ENCODE assay signal across 32 cellular contexts in genomic region chr15:43361313-43361903, GRCh38. TPM values are rescaled to one million over a fixed set of nuclear protein-coding genes. Genes with fewer than 3 reads are reported as not detected.
A peak's percentile ranks its signal among the peaks of the same experiment; 100 is the strongest.
DNase-seq lines count a peak whose midpoint lies in the region; ATAC-seq, FAIRE-seq and TF ChIP-seq lines count a peak whose summit lies in the region.
"Had no signal": no experiment of that assay in that cellular context is flagged by ENCODE, and none has a peak within 500 bp of the region (broad histone marks: within the 10 kb centered on the region; RNA-seq: fewer than 3 reads in every experiment).

No MANE protein-coding gene starts in this region.

- no peak for TF ChIP-seq EP300 in HepG2 (IDR thresholded peaks at IDR 0.05; ENCODE audit: low read depth in 2 of 2, low read length in 2 of 2)
- no peak for TF ChIP-seq EP300 in HepG2 (CRISPR knock-in tag; IDR thresholded peaks at IDR 0.05; ENCODE audit: borderline replicate concordance)

- intact Hi-C loops in HepG2 (cut with micrococcal nuclease; ENCODE audit: unreplicated experiment) (no loop called here), right lobe of liver (cut with DNase I) (no loop called here)

- in situ Hi-C loops in HepG2 (cut with HindIII; ENCODE audit: extremely low pct_ligation_motif_present, low pct_unique_long_range_greater_than_20kb): no loop called here

- no peaks in the 10 kb centered on the region for H3K9me3 ChIP-seq in HepG2 (ENCODE audit: low read length)
- peaks cover 0 to 20% (median 10%) of the 10 kb centered on the region in 4 donors for H3K9me3 ChIP-seq in right lobe of liver

- H3K4me2 ChIP-seq in HepG2 (ENCODE audit: low read depth, low read length): no peak overlapping the region
- H3K4me2 ChIP-seq: smooth muscle cell had no signal

- no peak for TF ChIP-seq CTCF in HepG2 (CRISPR knock-in tag; IDR thresholded peaks at IDR 0.05)
- no peak for TF ChIP-seq CTCF in right lobe of liver (IDR thresholded peaks at IDR 0.05)

- no peak for TF ChIP-seq RAD21 in HepG2 (CRISPR knock-in tag; IDR thresholded peaks at IDR 0.05)

- TF ChIP-seq POLR2A in HepG2 (IDR thresholded peaks at IDR 0.05; ENCODE audit: insufficient read depth in 1 of 2, low read depth in 2 of 2, low read length in 2 of 2): no peak
- TF ChIP-seq POLR2A in right lobe of liver (IDR thresholded peaks at IDR 0.05): no peak

- H3K9ac ChIP-seq in HepG2 (ENCODE audit: insufficient read depth, low read depth, low read length): no peak overlapping the region
- H3K9ac ChIP-seq: parathyroid adenoma had no signal

- no peaks in the 10 kb centered on the region for H3K79me2 ChIP-seq in HepG2 (ENCODE audit: insufficient read depth, low read length)
- H3K79me2 ChIP-seq: parathyroid adenoma had no signal

- H3K27me3 ChIP-seq in HepG2 (ENCODE audit: control insufficient read depth in 1 of 2, insufficient read depth in 2 of 2, low read length in 2 of 2) (no peaks in the 10 kb centered on the region), right lobe of liver (no peaks in the 10 kb centered on the region)
- H3K27me3 ChIP-seq: body of pancreas, Peyer's patch, suprapubic skin, upper lobe of left lung had no signal

- H4K20me1 ChIP-seq in HepG2 (ENCODE audit: insufficient read depth, low read length): peaks cover 3% of the 10 kb centered on the region; the same call in 1 of the 2 replicates

- DNase-seq in HepG2 (ENCODE audit: low spot score) (no peak), right lobe of liver (no peak), amniotic epithelial cell (ENCODE audit: low read depth) (peak; percentile 19), iris pigment epithelial cell (ENCODE audit: low read depth) (peak; percentile 2), NAMALWA (ENCODE audit: low spot score) (no peak), inferior parietal cortex (ENCODE audit: extremely low spot score) (no peak), HCEC 1CT (no peak), NCI-H2196 (lab: John Stamatoyannopoulos, UW; ENCODE audit: unreplicated experiment) (no peak)
- DNase-seq: activated CD4-positive, alpha-beta T cell treated with anti-CD3 and anti-CD28 coated beads, Interleukin-2, amount 50 U/mL, for 48 hours; activated CD4-positive, CD25-positive, alpha-beta regulatory T cell treated with anti-CD3 and anti-CD28 coated beads, Interleukin-2, amount 50 U/mL, for 72 hours; activated naive CD4-positive, alpha-beta T cell treated with Interleukin-2 at 50 U/mL for 16 hours; AML-193; body of pancreas; CD4-positive, alpha-beta memory T cell; hippocampal formation; KG1; NCI-H2029; NCI-H2227 treated with DMSO at 0.1 percent for 48 hours; NCI-H526; Peyer's patch; SHP77 treated with DMSO at 0.1 percent for 48 hours; stimulated activated naive CD4-positive, alpha-beta T cell; upper lobe of left lung had no signal

- CTCF ChIA-PET in HepG2 (lab: Yijun Ruan, JAX; ENCODE audit: low intra/inter-chr PET ratio, low total read pairs): no interaction called here

- H3K4me3 ChIP-seq in HepG2 (replicated peaks in 1 of 3; ENCODE audit: insufficient read depth in 1 of 3, low read depth in 2 of 3, low read length in 3 of 3) (no peak overlapping the region), right lobe of liver (no peak overlapping the region)
- H3K4me3 ChIP-seq: body of pancreas, Peyer's patch, smooth muscle cell, suprapubic skin, upper lobe of left lung had no signal

- peaks cover 14% of the 10 kb centered on the region for H3K4me1 ChIP-seq in HepG2 (ENCODE audit: insufficient read depth, low read length)
- no peaks in the 10 kb centered on the region for H3K4me1 ChIP-seq in right lobe of liver
- H3K4me1 ChIP-seq: body of pancreas, parathyroid adenoma, Peyer's patch, suprapubic skin, upper lobe of left lung had no signal

- POLR2A ChIA-PET in HepG2 (lab: Yijun Ruan, JAX): interaction anchor here (3.3 kb wide), 1 partner anchor 9 kb away, joined by 16 read pairs; the partner anchor contains the start of genes TUBGCP4 and ZSCAN29

- no peak overlapping the region for H2AFZ ChIP-seq in HepG2 (ENCODE audit: low read length)
- H2AFZ ChIP-seq: parathyroid adenoma had no signal

- BruUV-seq in HepG2 (replicated peaks; lab: Mats Ljungman, UMichigan): TSS peak; percentile 39

- H3K27ac ChIP-seq in HepG2 (ENCODE audit: extremely low read length, insufficient read depth, low read length) (no peak overlapping the region), right lobe of liver (no peak overlapping the region)
- H3K27ac ChIP-seq: body of pancreas, parathyroid adenoma, Peyer's patch, suprapubic skin, upper lobe of left lung had no signal

- peaks cover 11 to 56% of the 10 kb centered on the region in 2 experiments for H3K36me3 ChIP-seq in HepG2 (replicated peaks in 1 of 2; ENCODE audit: control insufficient read depth in 1 of 2, insufficient read depth in 2 of 2, low read length in 2 of 2)
- H3K36me3 ChIP-seq in right lobe of liver: peaks cover 0 to 45% (median 23%) of the 10 kb centered on the region in 4 donors

- ATAC-seq in HepG2 (no peak), right lobe of liver (no peak)
- ATAC-seq: body of pancreas, left lobe of liver had no signal

- WGBS in HepG2 (ENCODE audit: low lambda C conversion rate): 96% methylated on average over 7 of the region's 7 CpGs
- WGBS in right lobe of liver (ENCODE audit: insufficient coverage, low coverage, low lambda C conversion rate, missing lambda C conversion rate): 98% methylated on average over 7 of the region's 7 CpGs

- no peak for FAIRE-seq in HepG2 (lab: Jason Lieb, UNC)
- FAIRE-seq: endometrium had no signal

RNA-seq across cellular contexts. Expression of gene ZSCAN29, which starts 9.4 kb away (rescaled TPM):
- total RNA-seq in HepG2 (2016; rRNA removed; fragmentation: Illumina TruSeq; extraction: Trizol) (25.1 and 27.4 TPM in 2 replicates), right lobe of liver (10 to 100 TPM in 5 of 6 experiments, 1 to 10 TPM in 1; 9.9 to 15.4 (median 13.4) TPM)
- total RNA-seq in HepG2 (2016; cell fraction: cytosol; rRNA removed; fragmentation: Illumina TruSeq; extraction: Trizol; ENCODE audit: low read depth): 4.5 and 4.8 TPM in 2 replicates
- total RNA-seq in HepG2 (2016; cell fraction: insoluble cytoplasmic fraction; rRNA removed; fragmentation: Illumina TruSeq; extraction: Trizol): 22.2 and 27.8 TPM in 2 replicates
- total RNA-seq in HepG2 (2016; cell fraction: membrane; rRNA removed; fragmentation: Illumina TruSeq; extraction: Trizol): 14.1 and 14.5 TPM in 2 replicates
- total RNA-seq in HepG2 (2016; cell fraction: nucleus; rRNA removed; fragmentation: Illumina TruSeq; extraction: Trizol): 28.4 and 30.2 TPM in 2 replicates
- 8.3 and 10.6 TPM in 2 replicates for polyA plus RNA-seq in HepG2 (2011; rRNA removed)
- polyA plus RNA-seq in HepG2 (2011; cell fraction: cytosol; rRNA removed): 5.1 TPM in 2 replicates
- polyA plus RNA-seq in HepG2 (2011; cell fraction: nucleus; rRNA removed): 17.8 and 24.3 TPM in 2 replicates
- polyA plus RNA-seq in HepG2 (2012): 11.3 and 13.3 TPM in 2 replicates
- polyA plus RNA-seq in HepG2 (2016; cell fraction: cytosol; fragmentation: Illumina TruSeq; extraction: Trizol; ENCODE audit: low read depth): 0.95 and 1.2 TPM in 2 replicates
- 13.8 and 14.3 TPM in 2 replicates for polyA plus RNA-seq in HepG2 (2016; cell fraction: insoluble cytoplasmic fraction; fragmentation: Illumina TruSeq; extraction: Trizol; ENCODE audit: low read depth)
- polyA plus RNA-seq in HepG2 (2016; cell fraction: membrane; fragmentation: Illumina TruSeq; extraction: Trizol; ENCODE audit: low read depth): 3.3 and 4.1 TPM in 2 replicates
- 42.1 and 49.5 TPM in 2 replicates for polyA plus RNA-seq in HepG2 (2016; cell fraction: nucleus; fragmentation: Illumina TruSeq; extraction: Trizol; ENCODE audit: insufficient read depth, low read depth)
- 11.8 and 17.6 TPM in 2 replicates for polyA minus RNA-seq in HepG2 (2011; rRNA and poly(A)+ RNA removed; ENCODE audit: low replicate concordance)
- polyA minus RNA-seq in HepG2 (2011; cell fraction: cytosol; rRNA and poly(A)+ RNA removed): 8.3 and 10.3 TPM in 2 replicates
- polyA minus RNA-seq in HepG2 (2011; cell fraction: nucleus; rRNA and poly(A)+ RNA removed): 18.5 and 23.0 TPM in 2 replicates

RNA-seq across cellular contexts. Expression of gene TUBGCP4, which starts 9.5 kb away (rescaled TPM):
- total RNA-seq in HepG2 (2016; rRNA removed; fragmentation: Illumina TruSeq; extraction: Trizol) (20.5 and 23.7 TPM in 2 replicates), right lobe of liver (10 to 100 TPM in 2 of 6 experiments, 1 to 10 TPM in 4; 8.0 to 14.0 (median 9.5) TPM)
- total RNA-seq in HepG2 (2016; cell fraction: cytosol; rRNA removed; fragmentation: Illumina TruSeq; extraction: Trizol; ENCODE audit: low read depth): 13.7 and 14.5 TPM in 2 replicates
- 16.0 and 24.8 TPM in 2 replicates for total RNA-seq in HepG2 (2016; cell fraction: insoluble cytoplasmic fraction; rRNA removed; fragmentation: Illumina TruSeq; extraction: Trizol)
- 12.4 and 13.8 TPM in 2 replicates for total RNA-seq in HepG2 (2016; cell fraction: membrane; rRNA removed; fragmentation: Illumina TruSeq; extraction: Trizol)
- total RNA-seq in HepG2 (2016; cell fraction: nucleus; rRNA removed; fragmentation: Illumina TruSeq; extraction: Trizol): 23.9 and 26.9 TPM in 2 replicates
- polyA plus RNA-seq in HepG2 (2011; rRNA removed): 15.0 and 15.1 TPM in 2 replicates
- polyA plus RNA-seq in HepG2 (2011; cell fraction: cytosol; rRNA removed): 10.4 and 12.4 TPM in 2 replicates
- 13.4 TPM in 2 replicates for polyA plus RNA-seq in HepG2 (2011; cell fraction: nucleus; rRNA removed)
- polyA plus RNA-seq in HepG2 (2012): 14.3 and 16.0 TPM in 2 replicates
- 3.2 and 3.3 TPM in 2 replicates for polyA plus RNA-seq in HepG2 (2016; cell fraction: cytosol; fragmentation: Illumina TruSeq; extraction: Trizol; ENCODE audit: low read depth)
- polyA plus RNA-seq in HepG2 (2016; cell fraction: insoluble cytoplasmic fraction; fragmentation: Illumina TruSeq; extraction: Trizol; ENCODE audit: low read depth): 27.5 and 28.6 TPM in 2 replicates
- 6.6 and 7.5 TPM in 2 replicates for polyA plus RNA-seq in HepG2 (2016; cell fraction: membrane; fragmentation: Illumina TruSeq; extraction: Trizol; ENCODE audit: low read depth)
- polyA plus RNA-seq in HepG2 (2016; cell fraction: nucleus; fragmentation: Illumina TruSeq; extraction: Trizol; ENCODE audit: insufficient read depth, low read depth): 33.8 and 36.4 TPM in 2 replicates
- 29.1 and 72.0 TPM in 2 replicates for polyA minus RNA-seq in HepG2 (2011; rRNA and poly(A)+ RNA removed; ENCODE audit: low replicate concordance)
- polyA minus RNA-seq in HepG2 (2011; cell fraction: cytosol; rRNA and poly(A)+ RNA removed): 21.7 and 23.5 TPM in 2 replicates
- polyA minus RNA-seq in HepG2 (2011; cell fraction: nucleus; rRNA and poly(A)+ RNA removed): 28.1 and 30.7 TPM in 2 replicates

RNA-seq across cellular contexts. Expression of gene LCMT2, which starts 31.0 kb away (rescaled TPM):
- 9.1 and 10.7 TPM in 2 replicates for total RNA-seq in HepG2 (2016; rRNA removed; fragmentation: Illumina TruSeq; extraction: Trizol)
- total RNA-seq in HepG2 (2016; cell fraction: cytosol; rRNA removed; fragmentation: Illumina TruSeq; extraction: Trizol; ENCODE audit: low read depth): 1.0 and 1.1 TPM in 2 replicates
- total RNA-seq in HepG2 (2016; cell fraction: insoluble cytoplasmic fraction; rRNA removed; fragmentation: Illumina TruSeq; extraction: Trizol): 9.5 and 9.9 TPM in 2 replicates
- 4.2 and 5.4 TPM in 2 replicates for total RNA-seq in HepG2 (2016; cell fraction: membrane; rRNA removed; fragmentation: Illumina TruSeq; extraction: Trizol)
- 7.5 and 10.1 TPM in 2 replicates for total RNA-seq in HepG2 (2016; cell fraction: nucleus; rRNA removed; fragmentation: Illumina TruSeq; extraction: Trizol)
- polyA plus RNA-seq in HepG2 (2011; rRNA removed): 6.2 and 6.9 TPM in 2 replicates
- polyA plus RNA-seq in HepG2 (2011; cell fraction: cytosol; rRNA removed): 3.8 and 5.2 TPM in 2 replicates
- 3.6 and 3.8 TPM in 2 replicates for polyA plus RNA-seq in HepG2 (2011; cell fraction: nucleus; rRNA removed)
- 2.6 and 3.4 TPM in 2 replicates for polyA plus RNA-seq in HepG2 (2012)
- polyA plus RNA-seq in HepG2 (2016; cell fraction: cytosol; fragmentation: Illumina TruSeq; extraction: Trizol; ENCODE audit: low read depth): 0.35 and 0.70 TPM in 2 replicates
- polyA plus RNA-seq in HepG2 (2016; cell fraction: insoluble cytoplasmic fraction; fragmentation: Illumina TruSeq; extraction: Trizol; ENCODE audit: low read depth): 7.7 and 8.4 TPM in 2 replicates
- polyA plus RNA-seq in HepG2 (2016; cell fraction: membrane; fragmentation: Illumina TruSeq; extraction: Trizol; ENCODE audit: low read depth): 2.0 TPM in 2 replicates
- 6.8 and 7.6 TPM in 2 replicates for polyA plus RNA-seq in HepG2 (2016; cell fraction: nucleus; fragmentation: Illumina TruSeq; extraction: Trizol; ENCODE audit: insufficient read depth, low read depth)
- 15.1 and 52.2 TPM in 2 replicates for polyA minus RNA-seq in HepG2 (2011; rRNA and poly(A)+ RNA removed; ENCODE audit: low replicate concordance)
- polyA minus RNA-seq in HepG2 (2011; cell fraction: cytosol; rRNA and poly(A)+ RNA removed): 3.9 and 5.1 TPM in 2 replicates
- 20.6 and 24.9 TPM in 2 replicates for polyA minus RNA-seq in HepG2 (2011; cell fraction: nucleus; rRNA and poly(A)+ RNA removed)
- total RNA-seq in right lobe of liver: 1 to 10 TPM; 2.9 to 4.9 (median 3.9) TPM

RNA-seq across cellular contexts. Expression of gene TGM7, which starts 59.4 kb away (rescaled TPM):
- total RNA-seq in HepG2 (2016; rRNA removed; fragmentation: Illumina TruSeq; extraction: Trizol) (not detected in 2 replicates), right lobe of liver (not detected)
- total RNA-seq in HepG2 (2016; cell fraction: cytosol; rRNA removed; fragmentation: Illumina TruSeq; extraction: Trizol; ENCODE audit: low read depth): not detected in 2 replicates
- total RNA-seq in HepG2 (2016; cell fraction: insoluble cytoplasmic fraction; rRNA removed; fragmentation: Illumina TruSeq; extraction: Trizol): not detected in 2 replicates
- total RNA-seq in HepG2 (2016; cell fraction: membrane; rRNA removed; fragmentation: Illumina TruSeq; extraction: Trizol): not detected in 2 replicates
- not detected in 2 replicates for total RNA-seq in HepG2 (2016; cell fraction: nucleus; rRNA removed; fragmentation: Illumina TruSeq; extraction: Trizol)
- polyA plus RNA-seq in HepG2 (2011; rRNA removed): not detected in 2 replicates
- not detected in 2 replicates for polyA plus RNA-seq in HepG2 (2011; cell fraction: cytosol; rRNA removed)
- polyA plus RNA-seq in HepG2 (2011; cell fraction: nucleus; rRNA removed): not detected in 2 replicates
- polyA plus RNA-seq in HepG2 (2012): not detected in 2 replicates
- not detected in 2 replicates for polyA plus RNA-seq in HepG2 (2016; cell fraction: cytosol; fragmentation: Illumina TruSeq; extraction: Trizol; ENCODE audit: low read depth)
- not detected in 2 replicates for polyA plus RNA-seq in HepG2 (2016; cell fraction: insoluble cytoplasmic fraction; fragmentation: Illumina TruSeq; extraction: Trizol; ENCODE audit: low read depth)
- not detected in 2 replicates for polyA plus RNA-seq in HepG2 (2016; cell fraction: membrane; fragmentation: Illumina TruSeq; extraction: Trizol; ENCODE audit: low read depth)
- not detected in 2 replicates for polyA plus RNA-seq in HepG2 (2016; cell fraction: nucleus; fragmentation: Illumina TruSeq; extraction: Trizol; ENCODE audit: insufficient read depth, low read depth)
- polyA minus RNA-seq in HepG2 (2011; rRNA and poly(A)+ RNA removed; ENCODE audit: low replicate concordance): not detected in 2 replicates
- polyA minus RNA-seq in HepG2 (2011; cell fraction: cytosol; rRNA and poly(A)+ RNA removed): not detected in 2 replicates
- not detected in 2 replicates for polyA minus RNA-seq in HepG2 (2011; cell fraction: nucleus; rRNA and poly(A)+ RNA removed)
- total RNA-seq: A172; body of pancreas; CD4-positive, alpha-beta memory T cell; dermis microvascular lymphatic vessel endothelial cell; left lobe of liver; MCF 10A; Peyer's patch; smooth muscle cell; suprapubic skin; upper lobe of left lung had no signal
- polyA plus RNA-seq: CD4-positive, alpha-beta memory T cell; neural cell; smooth muscle cell had no signal

Comparison
In these comparisons a context has a peak if more than half of its experiments do, and no peak if none do; other contexts are left out.
1. DNase-seq: peak in amniotic epithelial cell (single experiment) and iris pigment epithelial cell (single experiment); none in HepG2 (single experiment), right lobe of liver (0 of 3), NAMALWA (single experiment), inferior parietal cortex (single experiment), HCEC 1CT (single experiment) and NCI-H2196 (single experiment).